Comparison of ENCODE assay signal across 10 cellular contexts in the genomic region with DNA sequence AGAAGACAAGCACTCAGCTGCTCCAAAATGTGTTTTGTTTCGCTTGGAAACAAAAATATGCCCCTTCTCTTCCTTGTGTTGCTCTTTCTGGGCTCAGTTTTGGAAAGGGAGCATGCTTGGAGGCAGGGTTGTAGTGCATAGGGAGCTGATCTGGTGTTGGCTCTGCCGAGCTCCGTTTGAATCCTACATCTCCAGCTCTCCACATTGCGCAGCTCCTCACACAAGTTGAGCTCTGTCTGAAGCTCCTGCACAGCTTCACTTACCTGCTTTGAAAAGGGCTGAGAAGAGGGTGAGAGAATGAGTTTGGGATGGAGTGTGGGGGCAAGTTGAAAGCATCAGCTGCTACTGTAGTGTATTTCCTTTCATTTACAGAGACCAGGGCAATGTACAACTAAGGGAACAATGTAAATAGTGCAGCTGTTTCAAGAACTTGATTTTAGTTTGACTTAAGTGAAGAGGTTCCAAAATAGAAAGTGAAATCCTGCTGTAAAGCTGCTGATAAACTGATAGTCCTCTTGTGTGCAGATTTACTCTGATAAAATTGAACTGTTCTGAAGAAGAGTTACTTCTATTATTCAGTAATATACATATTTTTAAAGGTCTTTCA.
DNase-seq lines count a peak whose midpoint lies in the region; ATAC-seq, FAIRE-seq and TF ChIP-seq lines count a peak whose summit lies in the region.
"Had no signal": no experiment of that assay in that cellular context is flagged by ENCODE, and none has a peak within 500 bp of the region (broad histone marks: within the 10 kb centered on the region; RNA-seq: fewer than 3 reads in every experiment).

No MANE protein-coding gene starts in this region.

- H3K9me3 ChIP-seq in KOPT-K1 (ENCODE audit: insufficient read depth, low read length, poor library complexity, severe bottlenecking) (no peaks in the 10 kb centered on the region), spleen (no peaks in the 10 kb centered on the region), small intestine (ENCODE audit: control insufficient read depth, low read depth) (no peaks in the 10 kb centered on the region)

- H3K27ac ChIP-seq in KOPT-K1 (ENCODE audit: low read depth, low read length, poor library complexity, severe bottlenecking): peak overlapping the region; percentile 63
- peak overlapping the region in 2 of 8 donors; percentile 1 to 24 for H3K27ac ChIP-seq in spleen
- no peak overlapping the region for H3K27ac ChIP-seq in small intestine (ENCODE audit: low read depth in 1 of 2, low read length in 1 of 2)

- H3K4me1 Mint-ChIP-seq in activated CD4-positive, alpha-beta memory T cell treated with anti-CD3 and anti-CD28 coated beads for 36 hours (ENCODE audit: low read depth): peaks cover 26% of the 10 kb centered on the region

- TF ChIP-seq CTCF in spleen (IDR thresholded peaks at IDR 0.05 in 8 of 11, conservative IDR thresholded peaks at IDR 0.05 in 3 of 11): no peak

- POLR2A ChIA-PET in activated CD4-positive, alpha-beta memory T cell treated with anti-CD3 and anti-CD28 coated beads for 36 hours (lab: Charles Lee): no interaction called here

- no peak overlapping the region for H3K4me3 ChIP-seq in spleen
- H3K4me3 ChIP-seq in small intestine (ENCODE audit: low read depth in 1 of 2, low read length in 2 of 2): no peak overlapping the region

- H3K36me3 ChIP-seq in KOPT-K1 (ENCODE audit: insufficient read depth, low read length) (peaks cover 14% of the 10 kb centered on the region), spleen (peaks cover 0 to 29% (median 12%) of the 10 kb centered on the region in 6 donors), small intestine (ENCODE audit: control insufficient read depth in 2 of 2, insufficient read depth in 2 of 2, low read length in 2 of 2) (peaks cover 3 to 9% of the 10 kb centered on the region in 2 donors)

- TF ChIP-seq POLR2A in spleen (IDR thresholded peaks at IDR 0.05): no peak

- peaks cover 2% of the 10 kb centered on the region for H3K27me3 Mint-ChIP-seq in activated CD4-positive, alpha-beta memory T cell treated with anti-CD3 and anti-CD28 coated beads for 36 hours

- FAIRE-seq in small intestine (lab: Jason Lieb, UNC): no peak

- peaks cover 31% of the 10 kb centered on the region for H3K36me3 Mint-ChIP-seq in activated CD4-positive, alpha-beta memory T cell treated with anti-CD3 and anti-CD28 coated beads for 36 hours

- peak; percentile 26 for DNase-seq in midbrain (lab: John Stamatoyannopoulos, UW)
- no peak for DNase-seq in spleen
- DNase-seq in activated CD4-positive, alpha-beta memory T cell treated with anti-CD3 and anti-CD28 coated beads for 36 hours: no peak
- no peak for DNase-seq in small intestine
- no peak for DNase-seq in islet precursor cell
- DNase-seq: activated naive CD4-positive, alpha-beta T cell had no signal

- H3K4me1 ChIP-seq in spleen (peaks cover 5 to 30% (median 13%) of the 10 kb centered on the region in 6 donors), small intestine (ENCODE audit: control insufficient read depth in 2 of 2, insufficient read depth in 1 of 2, low read depth in 1 of 2, low read length in 1 of 2) (peaks cover 0 to 6% of the 10 kb centered on the region in 2 donors)

- no peak overlapping the region for H3K4me3 Mint-ChIP-seq in activated CD4-positive, alpha-beta memory T cell treated with anti-CD3 and anti-CD28 coated beads for 36 hours
- H3K4me3 Mint-ChIP-seq: T-helper 1 cell treated with Interleukin-12 subunit alpha and Interleukin-12 subunit beta and Interleukin-4 antibody, amounts not matched to agents 30 μg/mL and 1 μg/mL, for 36 hours had no signal

- WGBS in spleen, 5 donors: 77 to 83% (median 82%) methylated on average over 4 of the region's 4 CpGs
- WGBS in small intestine, 3 donors: 30 to 56% (median 44%) methylated on average over 4 of the region's 4 CpGs

- no peaks in the 10 kb centered on the region for H3K9me3 Mint-ChIP-seq in activated CD4-positive, alpha-beta memory T cell treated with anti-CD3 and anti-CD28 coated beads for 36 hours

- no peaks in the 10 kb centered on the region for H3K27me3 ChIP-seq in spleen (replicated peaks in 1 of 7)
- no peaks in the 10 kb centered on the region for H3K27me3 ChIP-seq in small intestine (ENCODE audit: control insufficient read depth in 2 of 2, insufficient read depth in 2 of 2, low read length in 2 of 2)

- CTCF ChIA-PET in activated CD4-positive, alpha-beta memory T cell treated with anti-CD3 and anti-CD28 coated beads for 36 hours (lab: Charles Lee): interaction anchor here (1.3 kb wide), 1 partner anchor 63 kb away, joined by 4 read pairs; no protein-coding TSS in a partner anchor

- peak; percentile 38 for ATAC-seq in GM18508 (IDR thresholded peaks at IDR 0.05; ENCODE audit: insufficient read depth, unreplicated experiment)
- ATAC-seq in GM21737 (IDR thresholded peaks at IDR 0.05; ENCODE audit: unreplicated experiment): peak; percentile 45

- intact Hi-C loops in spleen (cut with DNase I; ENCODE audit: low total_unique reads): no loop called here
- intact Hi-C loops in activated CD4-positive, alpha-beta memory T cell treated with anti-CD3 and anti-CD28 coated beads for 36 hours (cut with micrococcal nuclease): loop anchor here (10.0 kb wide), 1 partner anchor 1149 kb away; no protein-coding TSS in a partner anchor

- H3K27ac Mint-ChIP-seq in activated CD4-positive, alpha-beta memory T cell treated with anti-CD3 and anti-CD28 coated beads for 36 hours: no peak overlapping the region
- H3K27ac Mint-ChIP-seq: T-helper 1 cell treated with Interleukin-12 subunit alpha and Interleukin-12 subunit beta and Interleukin-4 antibody, amounts not matched to agents 30 μg/mL and 1 μg/mL, for 36 hours had no signal
